11 cellular contexts compared by ENCODE assay signal in genomic region chr9:133839822-133840329, GRCh38.
DNase-seq lines count a peak whose midpoint lies in the region; ATAC-seq and TF ChIP-seq lines count a peak whose summit lies in the region.
"Had no signal": no experiment of that assay in that cellular context is flagged by ENCODE, and none has a peak within 500 bp of the region (broad histone marks: within the 10 kb centered on the region; RNA-seq: fewer than 3 reads in every experiment).

No MANE protein-coding gene starts in this region.

- intact Hi-C loops in Right ventricle myocardium inferior (cut with DNase I) (no loop called here), aorta (cut with DNase I) (no loop called here)

- no peaks in the 10 kb centered on the region for H3K36me3 ChIP-seq in right atrium auricular region
- no peaks in the 10 kb centered on the region for H3K36me3 ChIP-seq in ectodermal cell (ENCODE audit: control insufficient read depth, insufficient read depth, low read length)
- no peaks in the 10 kb centered on the region for H3K36me3 ChIP-seq in aorta (ENCODE audit: control insufficient read depth in 1 of 2, insufficient read depth in 2 of 2, low read length in 1 of 2)

- H3K27me3 ChIP-seq in right atrium auricular region, result no peaks in the 10 kb centered on the region
- H3K27me3 ChIP-seq in ectodermal cell (ENCODE audit: control insufficient read depth, insufficient read depth, low read length, poor library complexity, severe bottlenecking), result no peaks in the 10 kb centered on the region
- no peaks in the 10 kb centered on the region for H3K27me3 ChIP-seq in aorta (ENCODE audit: control insufficient read depth in 1 of 2, insufficient read depth in 2 of 2, low read length in 1 of 2)

- H3K9me3 ChIP-seq in right atrium auricular region (no peaks in the 10 kb centered on the region), ectodermal cell (ENCODE audit: control insufficient read depth, low read length) (no peaks in the 10 kb centered on the region), aorta (ENCODE audit: control insufficient read depth, low read length) (no peaks in the 10 kb centered on the region)

- 20 to 23% methylated on average over 15 of the region's 15 CpGs for WGBS in ectodermal cell, 2 experiments
- 49 to 56% methylated on average over 10 to 15 of the region's 15 CpGs for WGBS in aorta, 2 donors

- ATAC-seq in Right ventricle myocardium inferior (peak; percentile 67), left lobe of liver (peak; percentile 51), GM21515 (IDR thresholded peaks at IDR 0.05; ENCODE audit: unreplicated experiment) (no peak), GM21367 (IDR thresholded peaks at IDR 0.05; ENCODE audit: unreplicated experiment) (no peak), aorta (ENCODE audit: low FRiP score) (no peak)

- H3K4me1 ChIP-seq in right atrium auricular region (peaks cover 0 to 22% of the 10 kb centered on the region in 2 donors), ectodermal cell (ENCODE audit: control insufficient read depth, insufficient read depth, low read length) (peaks cover 53% of the 10 kb centered on the region), aorta (ENCODE audit: control insufficient read depth in 1 of 2, insufficient read depth in 2 of 2, low read length in 2 of 2) (no peaks in the 10 kb centered on the region)

- no peak for TF ChIP-seq CTCF in right atrium auricular region (IDR thresholded peaks at IDR 0.05)

- H3K27ac ChIP-seq in right atrium auricular region (no peak overlapping the region), ectodermal cell (ENCODE audit: insufficient read depth, low read depth, low read length, poor library complexity, severe bottlenecking) (peak overlapping the region; percentile 80), aorta (ENCODE audit: low read depth in 1 of 2, low read length in 2 of 2) (no peak overlapping the region)

- H3K4me3 ChIP-seq in right atrium auricular region (no peak overlapping the region), ectodermal cell (ENCODE audit: insufficient read depth, low read depth, low read length) (no peak overlapping the region), aorta (ENCODE audit: low read length in 2 of 2) (no peak overlapping the region)
- H3K4me3 ChIP-seq: lung had no signal

- DNase-seq in Right ventricle myocardium inferior (ENCODE audit: missing footprints), result peak; percentile 61
- DNase-seq in right atrium auricular region (ENCODE audit: low spot score), result no peak
- DNase-seq in left lobe of liver (ENCODE audit: low spot score), result no peak
- DNase-seq in C1 segment of cervical spinal cord (lab: John Stamatoyannopoulos, UW), result no peak
- no peak for DNase-seq in aorta
- DNase-seq: effector CD4-positive, alpha-beta T cell; stimulated activated naive CD4-positive, alpha-beta T cell had no signal

Comparison
In these comparisons a context has a peak if more than half of its experiments do, and no peak if none do; other contexts are left out.
1. ATAC-seq: peak in Right ventricle myocardium inferior (single experiment) and left lobe of liver (single experiment); none in GM21515 (single experiment), GM21367 (single experiment) and aorta (single experiment).